ENCODE assay signal across 8 cellular contexts in genomic region chr19:32377088-32377487, GRCh38. TPM values are rescaled to one million over a fixed set of nuclear protein-coding genes. Genes with fewer than 3 reads are reported as not detected.
A peak's percentile ranks its signal among the peaks of the same experiment; 100 is the strongest.
DNase-seq lines count a peak whose midpoint lies in the region; TF ChIP-seq lines count a peak whose summit lies in the region.
"Not testable (repeated sequence)": the region's sequence is repeated elsewhere in the genome, so short reads cannot be mapped to it uniquely, and the experiment has no call there.

No MANE protein-coding gene starts in this region.

- H4K20me1 ChIP-seq in PC-9 (ENCODE audit: insufficient read depth): peaks cover 12% of the 10 kb centered on the region; the same call in 1 of the 2 replicates
- H4K20me1 ChIP-seq in osteoblast (ENCODE audit: insufficient read depth, low read length): not testable (repeated sequence)

- H2AFZ ChIP-seq in PC-9; osteoblast (ENCODE audit: low read length): not testable (repeated sequence)

- peaks cover 21% of the 10 kb centered on the region for H3K79me2 ChIP-seq in PC-9 (ENCODE audit: low read depth)
- H3K79me2 ChIP-seq in osteoblast (ENCODE audit: insufficient read depth, low read length): peaks cover 19% of the 10 kb centered on the region

- not testable (repeated sequence) for H3K9me2 ChIP-seq in PC-9 (ENCODE audit: insufficient read depth)

- not testable (repeated sequence) for H3K4me3 ChIP-seq in PC-9; ascending aorta; left ventricle myocardium inferior; osteoblast (ENCODE audit: insufficient read depth, low read length)

- peaks cover 29% of the 10 kb centered on the region for H3K4me1 ChIP-seq in PC-9 (replicated peaks; ENCODE audit: insufficient read depth)
- peaks cover 0 to 12% of the 10 kb centered on the region in 2 donors for H3K4me1 ChIP-seq in ascending aorta
- H3K4me1 ChIP-seq in left ventricle myocardium inferior: peaks cover 20% of the 10 kb centered on the region
- peaks cover 20% of the 10 kb centered on the region for H3K4me1 ChIP-seq in osteoblast (ENCODE audit: insufficient read depth, low read length)

- H3K4me1 Mint-ChIP-seq in endothelial cell (ENCODE audit: unreplicated experiment): not testable (repeated sequence)

- not testable (repeated sequence) for H3K27ac ChIP-seq in 22Rv1; PC-9; ascending aorta; left ventricle myocardium inferior (replicated peaks); osteoblast (ENCODE audit: low read depth, low read length)

- H3K27ac Mint-ChIP-seq in endothelial cell (ENCODE audit: unreplicated experiment): not testable (repeated sequence)

- in situ Hi-C loops in KBM-7 (cut with MboI; ENCODE audit: low pct_unique_long_range_greater_than_20kb, low sequenced_read_pairs): not testable (repeated sequence)

- intact Hi-C loops in PC-9 (cut with micrococcal nuclease; ENCODE audit: unreplicated experiment) (loop anchor here (10.0 kb wide), 1 partner anchor 918 kb away; no protein-coding TSS in a partner anchor), ascending aorta (cut with DNase I) (loop anchor here (5.0 kb wide), 2 partner anchors 40 to 90 kb away; no protein-coding TSS in a partner anchor)
- intact Hi-C loops in left ventricle myocardium inferior (cut with micrococcal nuclease): not testable (repeated sequence)

- not testable (repeated sequence) for H3K27me3 Mint-ChIP-seq in endothelial cell (ENCODE audit: unreplicated experiment)

- H3K36me3 ChIP-seq in PC-9 (ENCODE audit: low read depth): peaks cover 26% of the 10 kb centered on the region
- H3K36me3 ChIP-seq in ascending aorta: peaks cover 4 to 43% of the 10 kb centered on the region in 2 donors
- peaks cover 56% of the 10 kb centered on the region for H3K36me3 ChIP-seq in left ventricle myocardium inferior
- peaks cover 28% of the 10 kb centered on the region for H3K36me3 ChIP-seq in osteoblast (ENCODE audit: insufficient read depth, low read length)

- H3F3A ChIP-seq in PC-9 (ENCODE audit: insufficient read depth, low read depth): peaks cover 28% of the 10 kb centered on the region

- not testable (repeated sequence) for H3K9me3 ChIP-seq in PC-9 (ENCODE audit: insufficient read depth, low read depth); ascending aorta; left ventricle myocardium inferior (replicated peaks); osteoblast (ENCODE audit: low read depth, low read length)

- not testable (repeated sequence) for H3K4me3 Mint-ChIP-seq in endothelial cell (ENCODE audit: unreplicated experiment)

- CTCF ChIA-PET in PC-9 (lab: Charles Lee): not testable (repeated sequence)

- not testable (repeated sequence) for H3K27me3 ChIP-seq in PC-9 (ENCODE audit: insufficient read depth, low read depth); ascending aorta; left ventricle myocardium inferior (ENCODE audit: low read depth); osteoblast (ENCODE audit: insufficient read depth, low read length)

- not testable (repeated sequence) for H3K9me3 Mint-ChIP-seq in endothelial cell (ENCODE audit: unreplicated experiment)

- peak; percentile 12 for DNase-seq in EH (ENCODE audit: low read depth)
- DNase-seq in KBM-7: peak; percentile 11
- not testable (repeated sequence) for DNase-seq in PC-9; ascending aorta (ENCODE audit: low spot score in 2 of 2); left ventricle myocardium inferior; osteoblast (ENCODE audit: insufficient read length, low spot score, missing footprints)
- peak; percentile 14 for DNase-seq in endothelial cell (ENCODE audit: low spot score)

- H3K4me2 ChIP-seq in PC-9; osteoblast (ENCODE audit: insufficient read depth, low read length): not testable (repeated sequence)

- TF ChIP-seq CTCF in 22Rv1 (IDR thresholded peaks at IDR 0.05) (peak; percentile 65), PC-9 (conservative IDR thresholded peaks at IDR 0.05) (peak; percentile 55; the same call in 1 of the 2 replicates), ascending aorta (IDR thresholded peaks at IDR 0.05) (peak in 2 of 3 experiments; percentile 17 to 47), endothelial cell (IDR thresholded peaks at IDR 0.05; ENCODE audit: unreplicated experiment) (peak; percentile 44), left ventricle myocardium inferior (IDR thresholded peaks at IDR 0.05; ENCODE audit: borderline replicate concordance) (peak; percentile 39), osteoblast (IDR thresholded peaks at IDR 0.05; ENCODE audit: extremely low read depth, low read depth, low read length) (peak; percentile 33)

- BruUV-seq in PC-9 (replicated peaks; lab: Mats Ljungman, UMichigan): not testable (repeated sequence)

- H3K36me3 Mint-ChIP-seq in endothelial cell (ENCODE audit: low read depth, unreplicated experiment): peaks cover 29% of the 10 kb centered on the region

- POLR2A ChIA-PET in PC-9 (lab: Charles Lee; ENCODE audit: unreplicated experiment): not testable (repeated sequence)

RNA-seq across cellular contexts. Expression of gene DPY19L3, which starts 28.5 kb away (rescaled TPM):
- total RNA-seq in PC-9 (2021) (22.3 and 29.0 TPM in 2 replicates), ascending aorta (115 TPM), endothelial cell (ENCODE audit: unreplicated experiment) (111 TPM), left ventricle myocardium inferior (5.2 TPM), osteoblast (30.0 and 31.8 TPM in 2 replicates)

RNA-seq across cellular contexts. Expression of gene ZNF507, which starts 31.7 kb away (rescaled TPM):
- total RNA-seq in PC-9 (2021): 20.8 and 26.5 TPM in 2 replicates
- total RNA-seq in ascending aorta: 6.4 TPM
- 22.2 TPM for total RNA-seq in endothelial cell (ENCODE audit: unreplicated experiment)
- 17.7 TPM for total RNA-seq in left ventricle myocardium inferior
- 13.0 TPM in 2 replicates for total RNA-seq in osteoblast
